ENCODE assay signal across 32 cellular contexts in the genomic region with DNA sequence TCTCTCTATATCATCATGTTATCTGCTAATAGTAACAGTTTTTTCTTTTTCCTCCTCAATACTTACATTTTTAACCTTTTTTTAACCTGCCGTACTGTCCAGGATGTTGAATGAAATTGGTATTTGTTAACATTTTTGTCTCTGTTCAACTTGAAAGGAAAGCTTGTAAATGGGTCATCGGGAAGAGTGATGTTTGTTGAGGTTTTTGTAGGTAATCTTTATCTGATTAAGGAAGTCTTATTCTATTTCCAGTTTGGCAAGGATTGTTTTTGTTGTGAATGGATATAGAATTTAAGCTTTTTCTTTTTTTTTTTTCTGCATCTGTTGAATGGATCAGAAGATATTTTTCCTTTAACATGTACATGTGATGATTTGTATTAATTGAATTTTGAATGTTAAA. TPM values are rescaled to one million over a fixed set of nuclear protein-coding genes. Genes with fewer than 3 reads are reported as not detected.
"Had no signal": no experiment of that assay in that cellular context is flagged by ENCODE, and none has a peak within 500 bp of the region (broad histone marks: within the 10 kb centered on the region; RNA-seq: fewer than 3 reads in every experiment).

No MANE protein-coding gene starts in this region.

- ATAC-seq: activated naive CD8-positive, alpha-beta T cell treated with anti-CD3 and anti-CD28 coated beads, Interleukin-2, amount 50 U/mL, for 24 hours; activated T-cell treated with anti-CD3 and anti-CD28 coated beads, Interleukin-2, amount 50 U/mL, for 72 hours; body of pancreas; effector memory CD8-positive, alpha-beta T cell; gastroesophageal sphincter; heart right ventricle; WTC11 had no signal

- H3K36me3 ChIP-seq: adrenal gland, esophagus squamous epithelium, gastroesophageal sphincter, heart right ventricle had no signal

- H3K27me3 Mint-ChIP-seq: activated naive CD4-positive, alpha-beta T cell treated with anti-CD3 and anti-CD28 coated beads, Interleukin-2, amount 50 U/mL, for 24 hours had no signal

- H3K4me1 Mint-ChIP-seq: activated naive CD4-positive, alpha-beta T cell treated with anti-CD3 and anti-CD28 coated beads, Interleukin-2, amount 50 U/mL, for 24 hours; activated naive CD8-positive, alpha-beta T cell treated with anti-CD3 and anti-CD28 coated beads for 36 hours; activated naive CD8-positive, alpha-beta T cell treated with anti-CD3 and anti-CD28 coated beads, Interleukin-2, amount 50 U/mL, for 24 hours had no signal

- H3K27ac Mint-ChIP-seq: activated CD4-positive, alpha-beta memory T cell treated with anti-CD3 and anti-CD28 coated beads, Interleukin-2, amount 10 ng/mL, durations not matched to agents 7 days and 5 days; activated CD4-positive, alpha-beta T cell treated with anti-CD3 and anti-CD28 coated beads, Interleukin-2, amount 10 ng/mL, durations not matched to agents 7 days and 5 days; activated naive CD4-positive, alpha-beta T cell treated with anti-CD3 and anti-CD28 coated beads, Interleukin-2, amount 50 U/mL, for 24 hours; activated naive CD8-positive, alpha-beta T cell treated with anti-CD3 and anti-CD28 coated beads for 36 hours; activated naive CD8-positive, alpha-beta T cell treated with anti-CD3 and anti-CD28 coated beads, Interleukin-2, amount 50 U/mL, for 24 hours; activated T-cell treated with anti-CD3 and anti-CD28 coated beads, Interleukin-2, amount 50 U/mL, for 24 hours; activated T-cell treated with anti-CD3 and anti-CD28 coated beads, Interleukin-2, amount 50 U/mL, for 72 hours; effector memory CD8-positive, alpha-beta T cell; WTC11 had no signal

- H3K9me3 ChIP-seq: adrenal gland, body of pancreas, esophagus squamous epithelium, gastroesophageal sphincter, heart right ventricle had no signal

- H3K27ac ChIP-seq: adrenal gland, body of pancreas, epithelial cell of prostate, esophagus squamous epithelium, gastroesophageal sphincter, heart right ventricle had no signal

- H3K27me3 ChIP-seq: adrenal gland, body of pancreas, esophagus squamous epithelium, heart right ventricle had no signal

- H3K9me3 Mint-ChIP-seq: activated CD4-positive, alpha-beta memory T cell treated with anti-CD3 and anti-CD28 coated beads, Interleukin-2, amount 10 ng/mL, durations not matched to agents 7 days and 5 days; activated CD4-positive, alpha-beta T cell treated with anti-CD3 and anti-CD28 coated beads, Interleukin-2, amount 10 ng/mL, durations not matched to agents 7 days and 5 days; activated naive CD4-positive, alpha-beta T cell treated with anti-CD3 and anti-CD28 coated beads, Interleukin-2, amount 50 U/mL, for 24 hours; activated naive CD8-positive, alpha-beta T cell treated with anti-CD3 and anti-CD28 coated beads for 36 hours; activated naive CD8-positive, alpha-beta T cell treated with anti-CD3 and anti-CD28 coated beads, Interleukin-2, amount 50 U/mL, for 24 hours; activated T-cell treated with anti-CD3 and anti-CD28 coated beads, Interleukin-2, amount 50 U/mL, for 24 hours; activated T-cell treated with anti-CD3 and anti-CD28 coated beads, Interleukin-2, amount 50 U/mL, for 72 hours; effector memory CD8-positive, alpha-beta T cell; WTC11 had no signal

- H3K4me3 Mint-ChIP-seq: activated CD4-positive, alpha-beta memory T cell treated with anti-CD3 and anti-CD28 coated beads, Interleukin-2, amount 10 ng/mL, durations not matched to agents 7 days and 5 days; activated CD4-positive, alpha-beta T cell treated with anti-CD3 and anti-CD28 coated beads, Interleukin-2, amount 10 ng/mL, durations not matched to agents 7 days and 5 days; activated naive CD4-positive, alpha-beta T cell treated with anti-CD3 and anti-CD28 coated beads, Interleukin-2, amount 50 U/mL, for 24 hours; activated naive CD8-positive, alpha-beta T cell treated with anti-CD3 and anti-CD28 coated beads for 36 hours; activated naive CD8-positive, alpha-beta T cell treated with anti-CD3 and anti-CD28 coated beads, Interleukin-2, amount 50 U/mL, for 24 hours; activated T-cell treated with anti-CD3 and anti-CD28 coated beads, Interleukin-2, amount 50 U/mL, for 24 hours; activated T-cell treated with anti-CD3 and anti-CD28 coated beads, Interleukin-2, amount 50 U/mL, for 72 hours; effector memory CD8-positive, alpha-beta T cell; WTC11 had no signal

- H3K36me3 Mint-ChIP-seq: activated naive CD4-positive, alpha-beta T cell treated with anti-CD3 and anti-CD28 coated beads, Interleukin-2, amount 50 U/mL, for 24 hours; activated naive CD8-positive, alpha-beta T cell treated with anti-CD3 and anti-CD28 coated beads for 36 hours; WTC11 had no signal

- H3K4me3 ChIP-seq: adrenal gland, body of pancreas, esophagus squamous epithelium, gastroesophageal sphincter, heart right ventricle had no signal

- FAIRE-seq: colon had no signal

- DNase-seq: activated CD4-positive, alpha-beta memory T cell treated with anti-CD3 and anti-CD28 coated beads, Interleukin-2, amount 10 ng/mL, durations not matched to agents 7 days and 5 days; activated CD4-positive, alpha-beta T cell treated with anti-CD3 and anti-CD28 coated beads for 1 hour; activated CD4-positive, alpha-beta T cell treated with anti-CD3 and anti-CD28 coated beads for 4 hours; activated CD4-positive, alpha-beta T cell treated with anti-CD3 and anti-CD28 coated beads, Interleukin-2, amount 10 ng/mL, durations not matched to agents 7 days and 5 days; activated CD4-positive, alpha-beta T cell treated with anti-CD3 and anti-CD28 coated beads, Interleukin-2, amount 50 U/mL, for 4 hours; activated CD8-positive, alpha-beta memory T cell treated with anti-CD3 and anti-CD28 coated beads, Interleukin-2, amount 50 U/mL, for 48 hours; activated gamma-delta T cell; activated naive CD4-positive, alpha-beta T cell treated with Interleukin-2 at 50 U/mL for 16 hours; activated naive CD8-positive, alpha-beta T cell treated with anti-CD3 and anti-CD28 coated beads for 36 hours; activated naive CD8-positive, alpha-beta T cell treated with anti-CD3 and anti-CD28 coated beads, Interleukin-2, amount 50 U/mL, for 24 hours; activated T-cell treated with anti-CD3 and anti-CD28 coated beads for 4 hours; activated T-cell treated with anti-CD3 and anti-CD28 coated beads, Interleukin-2, amount 50 U/mL, for 24 hours; activated T-cell treated with anti-CD3 and anti-CD28 coated beads, Interleukin-2, amount 50 U/mL, for 72 hours; adrenal gland; amygdala; aorta; body of pancreas; caudate nucleus; cortex of kidney; dermis blood vessel endothelial cell; effector CD4-positive, alpha-beta T cell; effector memory CD8-positive, alpha-beta T cell; esophagus squamous epithelium; foreskin melanocyte; heart right ventricle; T-helper 2 cell had no signal

RNA-seq across cellular contexts. Expression of gene NNMT, which starts 8.1 kb away (rescaled TPM):
- total RNA-seq: activated CD4-positive, alpha-beta memory T cell treated with anti-CD3 and anti-CD28 coated beads, Interleukin-2, amount 10 ng/mL, durations not matched to agents 7 days and 5 days; activated CD4-positive, alpha-beta T cell treated with anti-CD3 and anti-CD28 coated beads, Interleukin-2, amount 10 ng/mL, durations not matched to agents 7 days and 5 days; activated naive CD8-positive, alpha-beta T cell treated with anti-CD3 and anti-CD28 coated beads for 36 hours; activated T-cell treated with anti-CD3 and anti-CD28 coated beads, Interleukin-2, amount 50 U/mL, for 72 hours; T-helper 1 cell treated with Interleukin-12 subunit alpha and Interleukin-12 subunit beta and Interleukin-4 antibody, amounts not matched to agents 30 ng/mL and 1 ng/mL, for 36 hours had no signal
